8 cellular contexts compared by ENCODE assay signal in the genomic region with DNA sequence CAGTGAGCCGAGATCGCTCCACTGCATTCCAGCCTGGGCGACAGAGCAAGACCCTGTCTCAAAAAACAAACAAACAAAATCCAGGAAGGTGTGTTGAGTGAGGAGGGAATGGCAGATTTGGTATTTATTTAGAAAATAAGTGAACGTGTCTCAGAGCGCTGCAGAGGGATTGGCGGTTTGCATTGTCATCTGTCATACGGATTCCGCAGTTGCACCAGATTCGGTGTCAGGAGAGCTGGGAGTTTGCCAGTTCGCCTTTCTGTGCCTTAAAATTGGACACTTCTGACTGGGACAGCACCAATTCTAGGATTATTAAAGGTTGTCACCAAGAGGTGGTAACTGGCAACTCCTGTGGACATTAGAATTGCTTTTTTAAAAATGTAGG. TPM values are rescaled to one million over a fixed set of nuclear protein-coding genes. Genes with fewer than 3 reads are reported as not detected.
A peak's percentile ranks its signal among the peaks of the same experiment; 100 is the strongest.
DNase-seq lines count a peak whose midpoint lies in the region; ATAC-seq and TF ChIP-seq lines count a peak whose summit lies in the region.

No MANE protein-coding gene starts in this region.

- ATAC-seq in activated naive CD8-positive, alpha-beta T cell treated with anti-CD3 and anti-CD28 coated beads, Interleukin-2, amount 10 ng/mL, durations not matched to agents 7 days and 5 days (ENCODE audit: low read depth), result no peak
- no peak for ATAC-seq in GM21526 (IDR thresholded peaks at IDR 0.05; ENCODE audit: low FRiP score, unreplicated experiment)
- ATAC-seq in GM18498 (IDR thresholded peaks at IDR 0.05; ENCODE audit: unreplicated experiment), result no peak

- H3K36me3 ChIP-seq in skeletal muscle tissue (ENCODE audit: control insufficient read depth in 3 of 3, insufficient read depth in 3 of 3, low read length in 3 of 3), result peaks cover 4 to 20% (median 17%) of the 10 kb centered on the region in 3 donors

- H3K9ac ChIP-seq in skeletal muscle tissue (ENCODE audit: low read depth in 1 of 3, low read length in 3 of 3), result peak overlapping the region; percentile 71 to 85 (median 79)

- peak overlapping the region; percentile 97 for H3K27ac Mint-ChIP-seq in activated naive CD8-positive, alpha-beta T cell treated with anti-CD3 and anti-CD28 coated beads, Interleukin-2, amount 10 ng/mL, durations not matched to agents 7 days and 5 days

- peaks cover 4 to 23% (median 8%) of the 10 kb centered on the region in 3 donors for H3K4me1 ChIP-seq in skeletal muscle tissue (ENCODE audit: control insufficient read depth in 3 of 3, insufficient read depth in 3 of 3, low read length in 3 of 3)

- no peaks in the 10 kb centered on the region for H3K9me3 ChIP-seq in skeletal muscle tissue (ENCODE audit: control insufficient read depth in 3 of 3, low read length in 3 of 3)

- no peaks in the 10 kb centered on the region for H3K27me3 ChIP-seq in skeletal muscle tissue (ENCODE audit: control insufficient read depth in 3 of 3, insufficient read depth in 3 of 3, low read length in 3 of 3)

- H3K36me3 Mint-ChIP-seq in activated naive CD8-positive, alpha-beta T cell treated with anti-CD3 and anti-CD28 coated beads, Interleukin-2, amount 10 ng/mL, durations not matched to agents 7 days and 5 days, result peaks cover 15% of the 10 kb centered on the region

- peaks cover 2% of the 10 kb centered on the region for H3K27me3 Mint-ChIP-seq in activated naive CD8-positive, alpha-beta T cell treated with anti-CD3 and anti-CD28 coated beads, Interleukin-2, amount 10 ng/mL, durations not matched to agents 7 days and 5 days

- POLR2A ChIA-PET in activated naive CD8-positive, alpha-beta T cell treated with anti-CD3 and anti-CD28 coated beads, Interleukin-2, amount 10 ng/mL, durations not matched to agents 7 days and 5 days (lab: Charles Lee), result interaction anchor here (1.6 kb wide), 1 partner anchor 9 kb away, joined by 3 read pairs; no protein-coding TSS in a partner anchor

- TF ChIP-seq CTCF in HFF-Myc (IDR thresholded peaks at IDR 0.05; ENCODE audit: low read depth, low read length, missing control alignments), result no peak

- H3K9me3 Mint-ChIP-seq in activated naive CD8-positive, alpha-beta T cell treated with anti-CD3 and anti-CD28 coated beads, Interleukin-2, amount 10 ng/mL, durations not matched to agents 7 days and 5 days, result no peaks in the 10 kb centered on the region

- peaks cover 29% of the 10 kb centered on the region for H3K4me1 Mint-ChIP-seq in activated naive CD8-positive, alpha-beta T cell treated with anti-CD3 and anti-CD28 coated beads, Interleukin-2, amount 10 ng/mL, durations not matched to agents 7 days and 5 days

- DNase-seq in AG08395 (ENCODE audit: low spot score) (peak; percentile 28), HFF-Myc (ENCODE audit: extremely low read depth, low read depth) (no peak), middle frontal gyrus (ENCODE audit: extremely low spot score, low spot score) (no peak)
- DNase-seq in activated naive CD8-positive, alpha-beta T cell treated with anti-CD3 and anti-CD28 coated beads, Interleukin-2, amount 10 ng/mL, durations not matched to agents 7 days and 5 days, result no peak

- peak overlapping the region; percentile 96 for H3K4me3 Mint-ChIP-seq in activated naive CD8-positive, alpha-beta T cell treated with anti-CD3 and anti-CD28 coated beads, Interleukin-2, amount 10 ng/mL, durations not matched to agents 7 days and 5 days

- H3K4me3 ChIP-seq in HFF-Myc (replicated peaks; ENCODE audit: low read depth, low read length), result peak overlapping the region; percentile 77
- peak overlapping the region; percentile 82 for H3K4me3 ChIP-seq in iPS-11a (ENCODE audit: low read depth, low read length)
- H3K4me3 ChIP-seq in skeletal muscle tissue (ENCODE audit: low read length in 3 of 3), result peak overlapping the region; percentile 81 to 88 (median 86)

- no peak overlapping the region for H3K27ac ChIP-seq in skeletal muscle tissue (ENCODE audit: low read depth, low read length)

RNA-seq across cellular contexts. Expression of a gene that starts 0.9 kb away (rescaled TPM):
- total RNA-seq in activated naive CD8-positive, alpha-beta T cell treated with anti-CD3 and anti-CD28 coated beads, Interleukin-2, amount 10 ng/mL, durations not matched to agents 7 days and 5 days, result 10 to 100 TPM; 19.8 to 21.6 TPM
- 7.3 TPM for total RNA-seq in skeletal muscle tissue

RNA-seq across cellular contexts. Expression of a gene that starts 49.4 kb away (rescaled TPM):
- total RNA-seq in activated naive CD8-positive, alpha-beta T cell treated with anti-CD3 and anti-CD28 coated beads, Interleukin-2, amount 10 ng/mL, durations not matched to agents 7 days and 5 days, result under 1 TPM; 0.11 to 0.17 TPM
- total RNA-seq in skeletal muscle tissue, result 3.1 TPM
